ENCODE assay signal across 8 cellular contexts in genomic region chr2:157480182-157480961, GRCh38. TPM values are rescaled to one million over a fixed set of nuclear protein-coding genes. Genes with fewer than 3 reads are reported as not detected.
DNase-seq lines count a peak whose midpoint lies in the region; ATAC-seq and TF ChIP-seq lines count a peak whose summit lies in the region.

No MANE protein-coding gene starts in this region.

- peak in 1 of 2 donors; percentile 27 for TF ChIP-seq EP300 in tibial nerve (IDR thresholded peaks at IDR 0.05)

- intact Hi-C loops in left cardiac atrium (cut with DNase I) = no loop called here

- peaks cover 0 to 2% (median 0%) of the 10 kb centered on the region in 4 donors for H3K4me1 ChIP-seq in tibial nerve

- no peaks in the 10 kb centered on the region for H3K9me3 ChIP-seq in tibial nerve

- DNase-seq in GOT3 (lab: John Stamatoyannopoulos, UW) (peak; percentile 14), OCI-M1 (lab: John Stamatoyannopoulos, UW) (peak; percentile 44), left cardiac atrium (peak; percentile 83), tibial nerve (ENCODE audit: low spot score in 2 of 2) (peak; percentile 19 to 48), ureter (ENCODE audit: low spot score) (no peak), NCI-H2227 treated with DMSO at 0.1 percent for 48 hours (lab: John Stamatoyannopoulos, UW) (no peak), NCI-H2107 (lab: John Stamatoyannopoulos, UW) (no peak)

- H3K4me3 ChIP-seq in tibial nerve = no peak overlapping the region

- peak; percentile 80 for ATAC-seq in GM18511 (IDR thresholded peaks at IDR 0.05; ENCODE audit: unreplicated experiment)
- ATAC-seq in left cardiac atrium = peak; percentile 94 to 97

- TF ChIP-seq CTCF in tibial nerve (IDR thresholded peaks at IDR 0.05) = no peak

- no peaks in the 10 kb centered on the region for H3K36me3 ChIP-seq in tibial nerve

- WGBS in tibial nerve, 2 donors = 92% methylated on average over 3 of the region's 3 CpGs

- no peaks in the 10 kb centered on the region for H3K27me3 ChIP-seq in tibial nerve

- no peak overlapping the region for H3K27ac ChIP-seq in tibial nerve

- no peak for TF ChIP-seq POLR2A in tibial nerve (IDR thresholded peaks at IDR 0.05)

RNA-seq across cellular contexts. Expression of gene CYTIP, which starts 36.5 kb away (rescaled TPM):
- total RNA-seq in left cardiac atrium = 1 to 10 TPM; 4.9 to 5.1 TPM
- total RNA-seq in tibial nerve = 1 to 10 TPM; 3.7 to 9.3 (median 8.1) TPM
- total RNA-seq in ureter = 15.8 TPM

Comparison
In these comparisons a context has a peak if more than half of its experiments do, and no peak if none do; other contexts are left out.
1. DNase-seq: peak in GOT3 (single experiment), OCI-M1 (single experiment), left cardiac atrium (single experiment) and tibial nerve (2 of 2); none in ureter (single experiment), NCI-H2227 treated with DMSO at 0.1 percent for 48 hours (single experiment) and NCI-H2107 (single experiment).